15 cellular contexts compared by ENCODE assay signal in genomic region chr5:76660360-76660759, GRCh38. TPM values are rescaled to one million over a fixed set of nuclear protein-coding genes. Genes with fewer than 3 reads are reported as not detected.
DNase-seq lines count a peak whose midpoint lies in the region; TF ChIP-seq lines count a peak whose summit lies in the region.
"Had no signal": no experiment of that assay in that cellular context is flagged by ENCODE, and none has a peak within 500 bp of the region (broad histone marks: within the 10 kb centered on the region; RNA-seq: fewer than 3 reads in every experiment).

No MANE protein-coding gene starts in this region.

- H3K27ac ChIP-seq in VCaP (peak overlapping the region; percentile 45), smooth muscle cell (ENCODE audit: low read depth) (no peak overlapping the region), neuronal stem cell (replicated peaks; ENCODE audit: low read length) (no peak overlapping the region), Karpas-422 (ENCODE audit: low read length) (no peak overlapping the region)
- H3K27ac ChIP-seq: BLaER1 treated with 17β-estradiol and CSF1 and Interleukin-3, amounts not matched to agents 10 nM and 100 nM had no signal

- DNase-seq in BJ (ENCODE audit: low read depth), result peak; percentile 41
- no peak for DNase-seq in endothelial cell (ENCODE audit: low spot score)
- DNase-seq in smooth muscle cell (lab: John Stamatoyannopoulos, UW; ENCODE audit: unreplicated experiment), result no peak
- no peak for DNase-seq in neuronal stem cell (ENCODE audit: low spot score)
- no peak for DNase-seq in activated CD4-positive, alpha-beta T cell treated with anti-CD3 and anti-CD28 coated beads for 4 hours
- no peak for DNase-seq in Karpas-422
- DNase-seq: Kasumi-1, NCI-H1417, NCI-H2029, NCI-H2171 treated with DMSO at 0.1 percent for 48 hours, NCI-H510A, NCI-H82, SHP77 had no signal

- H2AK5ac ChIP-seq in neuronal stem cell (ENCODE audit: low read depth, low read length), result no peak overlapping the region

- H3K4ac ChIP-seq in neuronal stem cell (ENCODE audit: low read length), result no peak overlapping the region

- no peaks in the 10 kb centered on the region for H4K20me1 ChIP-seq in smooth muscle cell (ENCODE audit: low read depth)
- H4K20me1 ChIP-seq in Karpas-422 (ENCODE audit: insufficient read depth, low read depth, low read length), result no peaks in the 10 kb centered on the region

- H3K9me3 ChIP-seq in smooth muscle cell (replicated peaks; ENCODE audit: low read depth), result no peaks in the 10 kb centered on the region
- no peaks in the 10 kb centered on the region for H3K9me3 ChIP-seq in neuronal stem cell (replicated peaks in 1 of 2; ENCODE audit: control insufficient read depth in 2 of 2, insufficient read depth in 1 of 2, low read depth in 1 of 2, low read length in 2 of 2)
- no peaks in the 10 kb centered on the region for H3K9me3 ChIP-seq in Karpas-422 (ENCODE audit: low read length)
- H3K9me3 ChIP-seq: BLaER1 treated with 17β-estradiol and CSF1 and Interleukin-3, amounts not matched to agents 10 nM and 100 nM had no signal

- H3F3A ChIP-seq in smooth muscle cell (ENCODE audit: low read depth), result no peaks in the 10 kb centered on the region

- H3K9ac ChIP-seq in smooth muscle cell (ENCODE audit: low read depth) (no peak overlapping the region), neuronal stem cell (ENCODE audit: low read depth, low read length, poor library complexity) (no peak overlapping the region), Karpas-422 (ENCODE audit: low read length) (no peak overlapping the region)
- H3K9ac ChIP-seq: BLaER1 treated with 17β-estradiol and CSF1 and Interleukin-3, amounts not matched to agents 10 nM and 100 nM had no signal

- no peak overlapping the region for H3K23ac ChIP-seq in neuronal stem cell (ENCODE audit: low read depth, low read length, poor library complexity)

- H3K4me2 ChIP-seq in smooth muscle cell, result peak overlapping the region; percentile 48
- no peak overlapping the region for H3K4me2 ChIP-seq in neuronal stem cell (ENCODE audit: insufficient read depth, low read length, poor library complexity, severe bottlenecking)
- H3K4me2 ChIP-seq in Karpas-422 (ENCODE audit: low read depth, low read length, poor library complexity, severe bottlenecking), result no peak overlapping the region
- H3K4me2 ChIP-seq: BLaER1 treated with 17β-estradiol and CSF1 and Interleukin-3, amounts not matched to agents 10 nM and 100 nM had no signal

- POLR2A ChIA-PET in BJ (lab: Charles Lee), result no interaction called here

- H3K4me1 ChIP-seq in smooth muscle cell (ENCODE audit: low read depth) (no peaks in the 10 kb centered on the region), neuronal stem cell (ENCODE audit: control insufficient read depth in 2 of 2, insufficient read depth in 1 of 2, low read depth in 1 of 2, low read length in 2 of 2) (no peaks in the 10 kb centered on the region), Karpas-422 (ENCODE audit: low read length) (no peaks in the 10 kb centered on the region)

- H3K9me2 ChIP-seq in Karpas-422 (replicated peaks; ENCODE audit: insufficient read depth, low read length), result no peaks in the 10 kb centered on the region

- CTCF ChIA-PET in BJ (lab: Yijun Ruan, JAX), result no interaction called here

- no peaks in the 10 kb centered on the region for H3K36me3 ChIP-seq in BJ (ENCODE audit: control insufficient read depth, insufficient read depth, low read length)
- H3K36me3 ChIP-seq in smooth muscle cell (ENCODE audit: low read depth), result no peaks in the 10 kb centered on the region
- peaks cover 0 to 58% of the 10 kb centered on the region in 2 donors for H3K36me3 ChIP-seq in neuronal stem cell (replicated peaks in 1 of 2; ENCODE audit: control insufficient read depth in 2 of 2, insufficient read depth in 2 of 2, low read length in 2 of 2)
- H3K36me3 ChIP-seq in Karpas-422 (ENCODE audit: insufficient read depth, low read length), result no peaks in the 10 kb centered on the region

- H3K4me3 Mint-ChIP-seq in endothelial cell (ENCODE audit: unreplicated experiment), result no peak overlapping the region

- H3K18ac ChIP-seq in neuronal stem cell (ENCODE audit: low read length), result no peak overlapping the region

- no peak for TF ChIP-seq CTCF in BJ (IDR thresholded peaks at IDR 0.05; ENCODE audit: insufficient read depth, low read depth, low read length)
- TF ChIP-seq CTCF in VCaP (conservative IDR thresholded peaks at IDR 0.05), result no peak
- TF ChIP-seq CTCF in endothelial cell (IDR thresholded peaks at IDR 0.05; ENCODE audit: unreplicated experiment), result no peak
- no peak for TF ChIP-seq CTCF in smooth muscle cell (IDR thresholded peaks at IDR 0.05; ENCODE audit: borderline replicate concordance, insufficient read depth, poor library complexity, severe bottlenecking)

- no peak overlapping the region for H2BK15ac ChIP-seq in neuronal stem cell (ENCODE audit: low read length)

- H2BK12ac ChIP-seq in neuronal stem cell (ENCODE audit: low read length), result no peak overlapping the region

- no peak overlapping the region for H2BK5ac ChIP-seq in neuronal stem cell (ENCODE audit: low read length)

- H2BK120ac ChIP-seq in neuronal stem cell (ENCODE audit: low read depth, low read length), result no peak overlapping the region

- H3K79me1 ChIP-seq in neuronal stem cell (ENCODE audit: low read depth, low read length), result no peaks in the 10 kb centered on the region

- no peak overlapping the region for H3K4me3 ChIP-seq in BJ (ENCODE audit: low read depth, low read length)
- H3K4me3 ChIP-seq in smooth muscle cell, result no peak overlapping the region
- H3K4me3 ChIP-seq in neuronal stem cell (ENCODE audit: low read length in 2 of 2), result no peak overlapping the region
- H3K4me3 ChIP-seq in Karpas-422 (ENCODE audit: low read length), result no peak overlapping the region
- H3K4me3 ChIP-seq: BLaER1 treated with 17β-estradiol and CSF1 and Interleukin-3, amounts not matched to agents 10 nM and 100 nM had no signal

- WGBS in smooth muscle cell (ENCODE audit: low lambda C conversion rate), result 44% methylated on average over 2 of the region's 2 CpGs
- WGBS in neuronal stem cell (ENCODE audit: extremely low coverage in 2 of 2, insufficient read length in 2 of 2, insufficient replicate concordance in 1 of 2), 2 donors, result no CpG with 5 or more reads among the region's 2 CpGs

- H3K27ac Mint-ChIP-seq in endothelial cell (ENCODE audit: unreplicated experiment), result peak overlapping the region; percentile 98

- peaks cover 87% of the 10 kb centered on the region for H3K4me1 Mint-ChIP-seq in endothelial cell (ENCODE audit: unreplicated experiment)

- H3K27me3 ChIP-seq in BJ (ENCODE audit: control insufficient read depth, insufficient read depth, low read length) (peaks cover 1% of the 10 kb centered on the region; the same call in 1 of the 2 replicates), smooth muscle cell (ENCODE audit: low read depth) (no peaks in the 10 kb centered on the region), neuronal stem cell (ENCODE audit: control insufficient read depth in 3 of 3, insufficient read depth in 3 of 3, low read depth in 1 of 3, low read length in 3 of 3) (no peaks in the 10 kb centered on the region), Karpas-422 (ENCODE audit: low read length) (no peaks in the 10 kb centered on the region)
- H3K27me3 ChIP-seq: BLaER1 treated with 17β-estradiol and CSF1 and Interleukin-3, amounts not matched to agents 10 nM and 100 nM had no signal

- H3K27me3 Mint-ChIP-seq in endothelial cell (ENCODE audit: unreplicated experiment), result peaks cover 2% of the 10 kb centered on the region

- H3K79me2 ChIP-seq in smooth muscle cell (ENCODE audit: low read depth) (no peaks in the 10 kb centered on the region), Karpas-422 (ENCODE audit: low read length) (no peaks in the 10 kb centered on the region)

- no peak overlapping the region for H4K8ac ChIP-seq in neuronal stem cell (ENCODE audit: low read depth, low read length)

- H3K9me3 Mint-ChIP-seq in endothelial cell (ENCODE audit: unreplicated experiment), result no peaks in the 10 kb centered on the region

- H2AFZ ChIP-seq in smooth muscle cell (ENCODE audit: low read depth) (no peak overlapping the region), neuronal stem cell (ENCODE audit: low read length) (no peak overlapping the region), Karpas-422 (ENCODE audit: low read length) (no peak overlapping the region)

- H3K14ac ChIP-seq in neuronal stem cell (ENCODE audit: low read length), result no peak overlapping the region

- H3K36me3 Mint-ChIP-seq in endothelial cell (ENCODE audit: low read depth, unreplicated experiment), result peaks cover 12% of the 10 kb centered on the region

- no peak overlapping the region for H4K91ac ChIP-seq in neuronal stem cell (ENCODE audit: low read depth, low read length, poor library complexity)

RNA-seq across cellular contexts. Expression of gene F2RL2, which starts 37.2 kb away (rescaled TPM):
- 48.8 and 60.8 TPM in 2 replicates for polyA plus RNA-seq in BJ (2011; rRNA removed)
- polyA minus RNA-seq in BJ (2011; rRNA and poly(A)+ RNA removed), result 32.0 and 43.8 TPM in 2 replicates
- total RNA-seq in endothelial cell (ENCODE audit: unreplicated experiment), result 311 TPM
- total RNA-seq in smooth muscle cell, result 0.31 and 1.4 TPM in 2 replicates
- 0.45 TPM in 1 of 2 replicates, not detected in the other for polyA plus RNA-seq in smooth muscle cell
- polyA plus RNA-seq in neuronal stem cell (2013, experiment 1 of 2), result 1.6 TPM
- polyA plus RNA-seq in neuronal stem cell (2013, experiment 2 of 2), result 1.7 TPM
- not detected in 2 replicates for total RNA-seq in Karpas-422 (2014; rRNA removed; shearing (Covaris generic); ENCODE audit: low replicate concordance)

RNA-seq across cellular contexts. Expression of gene F2R, which starts 55.6 kb away (rescaled TPM):
- polyA plus RNA-seq in BJ (2011; rRNA removed) (50.4 and 53.9 TPM in 2 replicates), smooth muscle cell (83.3 and 103 TPM in 2 replicates)
- 22.9 and 31.9 TPM in 2 replicates for polyA minus RNA-seq in BJ (2011; rRNA and poly(A)+ RNA removed)
- total RNA-seq in endothelial cell (ENCODE audit: unreplicated experiment) (342 TPM), smooth muscle cell (135 and 140 TPM in 2 replicates)
- polyA plus RNA-seq in neuronal stem cell (2013, experiment 1 of 2), result 52.3 TPM
- polyA plus RNA-seq in neuronal stem cell (2013, experiment 2 of 2), result 53.7 TPM
- total RNA-seq in Karpas-422 (2014; rRNA removed; shearing (Covaris generic); ENCODE audit: low replicate concordance), result not detected in 2 replicates

Comparison
In these comparisons a context has a peak if more than half of its experiments do, and no peak if none do; other contexts are left out.
1. RNA of gene F2RL2, which starts 37.2 kb away (total RNA-seq): 311 TPM in endothelial cell (single experiment); 0.31 to 1.4 TPM in smooth muscle cell and not detected in Karpas-422; every median in the first group is over 100 times any median in the second.
2. RNA of gene F2R, which starts 55.6 kb away (total RNA-seq): 342 TPM in endothelial cell (single experiment) and 135 to 140 TPM in smooth muscle cell; not detected in Karpas-422; every median in the first group is over 100 times any median in the second.